In the genomic region with DNA sequence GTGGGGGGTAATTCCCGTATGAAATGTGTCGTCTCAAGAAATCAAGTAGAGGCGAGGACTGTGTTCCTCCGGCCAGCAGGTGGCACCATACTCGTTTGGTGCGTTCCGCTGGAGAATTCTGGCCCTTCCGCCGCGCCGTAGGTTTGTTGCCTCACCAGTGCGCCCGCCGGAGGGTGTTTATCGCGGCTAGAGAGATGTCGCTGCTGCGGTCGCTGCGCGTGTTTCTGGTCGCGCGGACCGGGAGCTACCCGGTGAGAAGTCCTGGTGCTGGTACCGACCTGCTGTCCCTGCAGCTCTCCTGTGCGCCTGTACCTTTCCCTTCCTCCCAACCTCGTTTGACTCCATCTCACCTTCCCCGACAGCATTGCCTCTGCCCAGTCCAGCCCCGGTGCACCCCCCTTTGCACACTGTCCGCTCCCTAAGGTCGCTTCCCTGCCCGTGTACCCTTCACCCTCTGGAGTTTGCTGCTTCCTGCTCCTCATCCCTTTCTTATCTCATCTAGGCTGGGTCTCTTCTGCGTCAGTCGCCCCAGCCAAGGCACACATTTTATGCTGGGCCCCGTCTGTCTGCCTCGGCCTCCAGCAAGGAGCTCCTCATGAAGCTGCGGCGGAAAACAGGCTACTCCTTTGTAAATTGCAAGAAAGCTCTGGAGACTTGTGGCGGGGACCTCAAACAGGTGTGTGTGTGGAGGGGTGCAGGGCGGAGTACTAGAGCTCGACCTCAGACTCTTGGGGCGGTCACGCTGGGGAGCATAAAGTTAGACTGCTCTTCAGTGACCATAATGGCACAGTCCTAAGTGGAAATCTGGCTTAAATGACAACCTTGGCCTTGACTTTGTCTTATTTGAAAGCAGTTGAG, we compare ENCODE assay signal across 8 cellular contexts. TPM values are rescaled to one million over a fixed set of nuclear protein-coding genes. Genes with fewer than 3 reads are reported as not detected.
DNase-seq lines count a peak whose midpoint lies in the region; ATAC-seq and TF ChIP-seq lines count a peak whose summit lies in the region.

Gene TSFM, plus strand, starts transcription at position 180 of the 858 bp plus-strand sequence. Its CDS starts 15 bp downstream, at position 195.

- peaks cover 3% of the 10 kb centered on the region for H3K36me3 Mint-ChIP-seq in IgD-negative memory B cell

- peaks cover 30% of the 10 kb centered on the region for H3K36me3 ChIP-seq in muscle layer of colon (ENCODE audit: insufficient read depth, low read length)

- peak within 1 kb of the TSS; percentile 59 for H3K27ac ChIP-seq in muscle layer of colon (ENCODE audit: low read depth, low read length)

- peak; percentile 84 for ATAC-seq in GM21529 (IDR thresholded peaks at IDR 0.05; ENCODE audit: unreplicated experiment)

- DNase-seq in DMS53 (lab: John Stamatoyannopoulos, UW) (peak; percentile 99), OCI-M1 (lab: John Stamatoyannopoulos, UW) (peak; percentile 97), activated T-cell treated with anti-CD3 and anti-CD28 coated beads for 48 hours (ENCODE audit: low read depth) (peak; percentile 94), erythroblast (lab: John Stamatoyannopoulos, UW) (peak; percentile 98 to 99)
- peak; percentile 96 for DNase-seq in stimulated activated CD8-positive, alpha-beta memory T cell treated with anti-CD3 and anti-CD28 coated beads, Interleukin-7, amount 100 ng/mL, for 24 hours (ENCODE audit: low read depth)

- peak within 1 kb of the TSS; percentile 96 to 100 (median 100) for H3K4me3 Mint-ChIP-seq in IgD-negative memory B cell

- H3K9me3 ChIP-seq in muscle layer of colon (ENCODE audit: low read length): no peaks in the 10 kb centered on the region

- peak within 1 kb of the TSS; percentile 66 to 100 for H3K4me3 ChIP-seq in muscle layer of colon (ENCODE audit: low read depth in 1 of 2, low read length in 2 of 2)

- H3K4me1 ChIP-seq in muscle layer of colon (ENCODE audit: insufficient read depth, low read length): peaks cover 10% of the 10 kb centered on the region

- no peaks in the 10 kb centered on the region for H3K27me3 ChIP-seq in muscle layer of colon (ENCODE audit: control insufficient read depth in 1 of 2, insufficient read depth in 2 of 2, low read length in 2 of 2)

- no peaks in the 10 kb centered on the region for H3K9me3 Mint-ChIP-seq in IgD-negative memory B cell

- no peaks in the 10 kb centered on the region for H3K27me3 Mint-ChIP-seq in IgD-negative memory B cell

- peak within 1 kb of the TSS; percentile 93 to 99 (median 96) for H3K27ac Mint-ChIP-seq in IgD-negative memory B cell

- TF ChIP-seq POLR2A in erythroblast (IDR thresholded peaks at IDR 0.05; ENCODE audit: low read length): peak; percentile 94

- H3K4me1 Mint-ChIP-seq in IgD-negative memory B cell: peaks cover 11 to 20% (median 11%) of the 10 kb centered on the region in 3 donors

- peak within 1 kb of the TSS; percentile 83 for H3K9ac ChIP-seq in muscle layer of colon (ENCODE audit: low read length)

RNA-seq across cellular contexts. Expression of gene TSFM, which starts in this region (rescaled TPM):
- 27.1 TPM for polyA plus RNA-seq in IgD-negative memory B cell

Comparison
In these comparisons a context has a peak if more than half of its experiments do, and no peak if none do; other contexts are left out.
1. Peak in every context shown above with its lines: DNase-seq, ATAC-seq, H3K4me3 ChIP-seq and H3K27ac ChIP-seq.